In genomic region chr2:216546646-216547403, GRCh38 we compare ENCODE assay signal across 15 cellular contexts. TPM values are rescaled to one million over a fixed set of nuclear protein-coding genes. Genes with fewer than 3 reads are reported as not detected.
DNase-seq lines count a peak whose midpoint lies in the region; ATAC-seq, FAIRE-seq and TF ChIP-seq lines count a peak whose summit lies in the region.
"Had no signal": no experiment of that assay in that cellular context is flagged by ENCODE, and none has a peak within 500 bp of the region (broad histone marks: within the 10 kb centered on the region; RNA-seq: fewer than 3 reads in every experiment).

No MANE protein-coding gene starts in this region.

- no peak overlapping the region for H2AFZ ChIP-seq in ACC112 (ENCODE audit: low read length, unreplicated experiment)
- no peak overlapping the region for H2AFZ ChIP-seq in keratinocyte (ENCODE audit: control insufficient read depth, low read length)

- no peaks in the 10 kb centered on the region for H3K79me2 ChIP-seq in ACC112 (ENCODE audit: control insufficient read depth, insufficient read depth, low read length, unreplicated experiment)
- no peaks in the 10 kb centered on the region for H3K79me2 ChIP-seq in keratinocyte (ENCODE audit: control insufficient read depth, insufficient read depth, low read length)

- H3K9ac ChIP-seq in SK-N-MC (ENCODE audit: insufficient read length): no peak overlapping the region
- no peak overlapping the region for H3K9ac ChIP-seq in keratinocyte (ENCODE audit: control insufficient read depth, extremely low read depth, insufficient read depth, low read length)

- H3K27me3 ChIP-seq in ACC112 (ENCODE audit: insufficient read depth, low read length): no peaks in the 10 kb centered on the region
- no peaks in the 10 kb centered on the region for H3K27me3 ChIP-seq in keratinocyte (ENCODE audit: control insufficient read depth, extremely low read depth, insufficient read depth, low read length)
- H3K27me3 ChIP-seq in Peyer's patch: no peaks in the 10 kb centered on the region

- H3K36me3 ChIP-seq in ACC112 (ENCODE audit: insufficient read depth, low read length) (no peaks in the 10 kb centered on the region), SK-N-MC (ENCODE audit: insufficient read depth, low read length) (no peaks in the 10 kb centered on the region), keratinocyte (ENCODE audit: control insufficient read depth in 2 of 2, extremely low read depth in 1 of 2, insufficient read depth in 2 of 2, low read length in 2 of 2) (no peaks in the 10 kb centered on the region), Peyer's patch (no peaks in the 10 kb centered on the region)

- TF ChIP-seq CTCF in keratinocyte (optimal IDR thresholded peaks at IDR 0.05 in 1 of 3, IDR thresholded peaks at IDR 0.05 in 1 of 3, conservative IDR thresholded peaks at IDR 0.05 in 1 of 3; ENCODE audit: extremely low read depth in 1 of 3, insufficient read depth in 2 of 3, low read length in 3 of 3) (no peak), Peyer's patch (IDR thresholded peaks at IDR 0.05) (no peak)

- H3K9me1 ChIP-seq in keratinocyte (ENCODE audit: control insufficient read depth, extremely low read depth, insufficient read depth, low read length): no peaks in the 10 kb centered on the region

- TF ChIP-seq POLR2A in Peyer's patch (IDR thresholded peaks at IDR 0.05): no peak

- ATAC-seq in GM21717 (IDR thresholded peaks at IDR 0.05; ENCODE audit: unreplicated experiment) (no peak), GM21515 (IDR thresholded peaks at IDR 0.05; ENCODE audit: unreplicated experiment) (no peak), HG03521 (IDR thresholded peaks at IDR 0.05; ENCODE audit: unreplicated experiment) (no peak)

- H3K4me1 ChIP-seq in ACC112 (ENCODE audit: control insufficient read depth, insufficient read depth, low read length, unreplicated experiment): peaks cover 26% of the 10 kb centered on the region
- peaks cover 29% of the 10 kb centered on the region for H3K4me1 ChIP-seq in keratinocyte (ENCODE audit: control insufficient read depth, extremely low read depth, insufficient read depth, low read length)
- H3K4me1 ChIP-seq in Peyer's patch: peaks cover 0 to 5% (median 0%) of the 10 kb centered on the region in 4 donors

- H3K9me3 ChIP-seq in SK-N-MC (ENCODE audit: low read depth, low read length) (no peaks in the 10 kb centered on the region), keratinocyte (ENCODE audit: control insufficient read depth, low read depth, low read length) (no peaks in the 10 kb centered on the region), Peyer's patch (no peaks in the 10 kb centered on the region)

- no peak for DNase-seq in SK-N-MC (ENCODE audit: low read depth, low spot score)
- no peak for DNase-seq in epithelial cell of prostate (ENCODE audit: low read depth, low spot score)
- no peak for DNase-seq in keratinocyte (ENCODE audit: low read depth, low spot score)
- DNase-seq in Peyer's patch: no peak
- DNase-seq: COR-L47, GDM1, hippocampal formation, Karpas-422, NCI-H1694, RPMI8226 had no signal

- peak; percentile 95 for FAIRE-seq in keratinocyte (lab: Jason Lieb, UNC)
- FAIRE-seq: A204.1 had no signal

- no peak overlapping the region for H3K4me3 ChIP-seq in ACC112 (ENCODE audit: low read depth, low read length)
- H3K4me3 ChIP-seq in SK-N-MC: no peak overlapping the region
- H3K4me3 ChIP-seq in keratinocyte (ENCODE audit: control insufficient read depth in 2 of 3, extremely low read depth in 1 of 3, insufficient read depth in 2 of 3, low read depth in 1 of 3, low read length in 3 of 3): no peak overlapping the region
- no peak overlapping the region for H3K4me3 ChIP-seq in Peyer's patch

- H3K4me2 ChIP-seq in keratinocyte (ENCODE audit: control insufficient read depth, extremely low read depth, insufficient read depth, low read depth, low read length): peak overlapping the region; percentile 68

- dilution Hi-C loops in keratinocyte (cut with MboI; ENCODE audit: extremely low pct_ligation_motif_present, low sequenced_read_pairs): no loop called here

- H4K20me1 ChIP-seq in keratinocyte (ENCODE audit: control insufficient read depth, extremely low read depth, insufficient read depth, low read length): no peaks in the 10 kb centered on the region

- H3K27ac ChIP-seq in ACC112 (ENCODE audit: low read depth, low read length): peak overlapping the region; percentile 14
- H3K27ac ChIP-seq in SK-N-MC: peak overlapping the region; percentile 71; the same call in 1 of the 2 replicates
- H3K27ac ChIP-seq in epithelial cell of prostate: peak overlapping the region; percentile 26
- no peak overlapping the region for H3K27ac ChIP-seq in keratinocyte (ENCODE audit: control insufficient read depth, insufficient read depth, low read length)
- H3K27ac ChIP-seq in Peyer's patch: peak overlapping the region in 1 of 4 donors; percentile 30

RNA-seq across cellular contexts. Expression of gene RPL37A, which starts 48.2 kb away (rescaled TPM):
- polyA plus RNA-seq in keratinocyte: 1,858 to 4,257 TPM (median 3,899 TPM) in 3 replicates
- polyA plus RNA-seq in keratinocyte (2011; ENCODE audit: low read depth): 4,600 TPM
- 2,058 and 2,504 TPM in 2 replicates for polyA plus RNA-seq in keratinocyte (2011; cell fraction: cytosol; rRNA removed)
- polyA plus RNA-seq in keratinocyte (2011; cell fraction: nucleus; rRNA removed): 771 and 780 TPM in 2 replicates
- polyA plus RNA-seq in keratinocyte (2012; ENCODE audit: low replicate concordance): 4,782 and 6,727 TPM in 2 replicates
- 404 to 934 TPM (median 861 TPM) in 3 replicates for polyA minus RNA-seq in keratinocyte
- polyA minus RNA-seq in keratinocyte (2011; cell fraction: cytosol; rRNA and poly(A)+ RNA removed): 1,907 TPM
- 202 and 323 TPM in 2 replicates for polyA minus RNA-seq in keratinocyte (2011; cell fraction: nucleus; rRNA and poly(A)+ RNA removed)
- 1,000 to 10,000 TPM in 1 of 4 donors, 100 to 1,000 TPM in 3; 366 to 1,381 (median 655) TPM for total RNA-seq in Peyer's patch
